22 cellular contexts compared by ENCODE assay signal in the genomic region with DNA sequence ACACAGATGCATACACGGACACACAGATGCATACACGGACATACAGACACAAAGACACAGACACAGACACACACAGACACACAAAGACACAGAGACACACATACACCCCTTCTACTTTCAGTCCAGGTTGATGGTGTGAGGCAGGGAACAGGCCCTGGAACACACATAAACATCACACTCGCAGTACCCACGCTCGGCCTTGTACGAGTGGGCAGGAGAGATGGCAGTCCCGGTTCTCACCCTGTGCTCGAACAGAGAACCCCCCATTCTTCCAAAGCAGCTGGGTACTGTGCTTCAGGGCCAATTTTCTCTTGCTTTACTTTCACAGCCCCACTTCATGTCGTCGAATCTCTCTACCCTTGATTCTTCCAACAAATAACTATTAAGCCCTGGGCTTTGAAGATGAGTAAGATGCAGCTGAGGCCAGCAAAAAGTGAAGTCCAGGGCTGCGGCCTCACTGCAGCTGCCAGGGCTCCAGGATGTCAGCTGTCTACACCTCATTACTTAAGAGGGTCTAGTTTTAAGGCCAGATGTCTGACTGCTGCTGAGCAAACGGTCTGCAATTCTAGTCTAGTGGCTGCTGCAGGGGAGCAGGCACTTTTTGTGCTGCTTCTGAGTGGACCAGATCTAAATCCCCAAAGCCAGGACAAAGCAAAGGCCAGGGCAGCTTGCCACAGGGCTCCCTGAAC.
DNase-seq lines count a peak whose midpoint lies in the region; ATAC-seq and TF ChIP-seq lines count a peak whose summit lies in the region.
"Had no signal": no experiment of that assay in that cellular context is flagged by ENCODE, and none has a peak within 500 bp of the region (broad histone marks: within the 10 kb centered on the region; RNA-seq: fewer than 3 reads in every experiment).

No MANE protein-coding gene starts in this region.

- CTCF ChIA-PET in activated CD8-positive, alpha-beta memory T cell treated with anti-CD3 and anti-CD28 coated beads, Interleukin-2, amount 10 ng/mL, durations not matched to agents 7 days and 5 days (lab: Charles Lee) = no interaction called here

- H3K4me3 ChIP-seq in fibroblast of villous mesenchyme (ENCODE audit: low read depth, low read length) (no peak overlapping the region), psoas muscle (no peak overlapping the region)
- H3K4me3 ChIP-seq: BLaER1, coronary artery, neural progenitor cell had no signal

- H3K4me1 Mint-ChIP-seq in activated CD8-positive, alpha-beta memory T cell treated with anti-CD3 and anti-CD28 coated beads, Interleukin-2, amount 10 ng/mL, durations not matched to agents 7 days and 5 days = no peaks in the 10 kb centered on the region
- H3K4me1 Mint-ChIP-seq: activated naive CD8-positive, alpha-beta T cell treated with anti-CD3 and anti-CD28 coated beads, Interleukin-2, amount 10 ng/mL, durations not matched to agents 7 days and 5 days; T-cell had no signal

- H3K4me1 ChIP-seq in psoas muscle = peaks cover 27% of the 10 kb centered on the region
- H3K4me1 ChIP-seq: BLaER1, Caco-2 had no signal

- TF ChIP-seq CTCF in fibroblast of villous mesenchyme (IDR thresholded peaks at IDR 0.05; ENCODE audit: insufficient read depth, low read depth, low read length) (no peak), psoas muscle (IDR thresholded peaks at IDR 0.05) (no peak)

- no peak overlapping the region for H3K4me3 Mint-ChIP-seq in activated CD8-positive, alpha-beta memory T cell treated with anti-CD3 and anti-CD28 coated beads, Interleukin-2, amount 10 ng/mL, durations not matched to agents 7 days and 5 days
- H3K4me3 Mint-ChIP-seq: activated naive CD8-positive, alpha-beta T cell treated with anti-CD3 and anti-CD28 coated beads, Interleukin-2, amount 10 ng/mL, durations not matched to agents 7 days and 5 days; neural progenitor cell; T-cell had no signal

- H3K27me3 Mint-ChIP-seq in activated CD8-positive, alpha-beta memory T cell treated with anti-CD3 and anti-CD28 coated beads, Interleukin-2, amount 10 ng/mL, durations not matched to agents 7 days and 5 days = peaks cover 12% of the 10 kb centered on the region

- no peaks in the 10 kb centered on the region for H3K27me3 ChIP-seq in psoas muscle (ENCODE audit: insufficient read depth in 3 of 3, low read length in 2 of 3)
- H3K27me3 ChIP-seq: neural progenitor cell had no signal

- H3K9me3 ChIP-seq in psoas muscle = no peaks in the 10 kb centered on the region
- H3K9me3 ChIP-seq: BLaER1, Caco-2 had no signal

- DNase-seq in NCI-H510A treated with DMSO at 0.1 percent for 48 hours (lab: John Stamatoyannopoulos, UW) (peak; percentile 6), NCI-H510A (lab: John Stamatoyannopoulos, UW) (no peak), NCI-H524 treated with DMSO at 0.1 percent for 48 hours (lab: John Stamatoyannopoulos, UW) (peak; percentile 6), fibroblast of villous mesenchyme (ENCODE audit: low read depth) (peak; percentile 37), psoas muscle (no peak)
- DNase-seq in activated CD8-positive, alpha-beta memory T cell treated with anti-CD3 and anti-CD28 coated beads, Interleukin-2, amount 50 U/mL, for 48 hours = no peak
- DNase-seq in activated CD8-positive, alpha-beta memory T cell treated with anti-CD3 and anti-CD28 coated beads, Interleukin-2, amount 10 ng/mL, durations not matched to agents 7 days and 5 days = no peak
- DNase-seq: activated CD4-positive, alpha-beta T cell treated with anti-CD3 and anti-CD28 coated beads for 4 hours; activated naive CD8-positive, alpha-beta T cell treated with anti-CD3 and anti-CD28 coated beads, Interleukin-2, amount 10 ng/mL, durations not matched to agents 7 days and 5 days; Caco-2; kidney glomerular epithelial cell; NCI-H1092 treated with DMSO at 0.1 percent for 48 hours; NCI-H2081 treated with DMSO at 0.1 percent for 48 hours; SIG-M5; stimulated activated CD4-positive, alpha-beta T cell treated with anti-CD3 and anti-CD28 coated beads, Interleukin-12 subunit alpha, Interleukin-12 subunit beta, amount 100 ng/mL, for 4 hours; substantia nigra; T-cell had no signal

- H3K27ac ChIP-seq in psoas muscle = peak overlapping the region; percentile 46
- H3K27ac ChIP-seq: BLaER1, coronary artery, neural progenitor cell had no signal

- intact Hi-C loops in psoas muscle (cut with DNase I) = no loop called here

- H3K36me3 Mint-ChIP-seq in activated CD8-positive, alpha-beta memory T cell treated with anti-CD3 and anti-CD28 coated beads, Interleukin-2, amount 10 ng/mL, durations not matched to agents 7 days and 5 days = no peaks in the 10 kb centered on the region
- H3K36me3 Mint-ChIP-seq: activated naive CD8-positive, alpha-beta T cell treated with anti-CD3 and anti-CD28 coated beads, Interleukin-2, amount 10 ng/mL, durations not matched to agents 7 days and 5 days; T-cell had no signal

- WGBS in psoas muscle, 3 donors = 50 to 60% (median 50%) methylated on average over 12 of the region's 12 CpGs

- no peak overlapping the region for H3K27ac Mint-ChIP-seq in activated CD8-positive, alpha-beta memory T cell treated with anti-CD3 and anti-CD28 coated beads, Interleukin-2, amount 10 ng/mL, durations not matched to agents 7 days and 5 days
- H3K27ac Mint-ChIP-seq: activated naive CD8-positive, alpha-beta T cell treated with anti-CD3 and anti-CD28 coated beads, Interleukin-2, amount 10 ng/mL, durations not matched to agents 7 days and 5 days; activated T-helper 2 cell treated with anti-CD3 and anti-CD28 coated beads, Interferon-gamma antibody, Interleukin-2, Interleukin-4, amounts not matched to agents 10 μg/mL and 5 μg/mL and 100 μg/mL, durations not matched to agents 14 hours and 24 hours and 36 hours; neural progenitor cell; T-cell had no signal

- ATAC-seq in psoas muscle = peak; percentile 82 to 93 (median 90)
- ATAC-seq in HG02759 (IDR thresholded peaks at IDR 0.05; ENCODE audit: unreplicated experiment) = no peak
- no peak for ATAC-seq in activated CD8-positive, alpha-beta memory T cell treated with anti-CD3 and anti-CD28 coated beads, Interleukin-2, amount 10 ng/mL, durations not matched to agents 7 days and 5 days
- ATAC-seq: T-cell had no signal

- H3K36me3 ChIP-seq in psoas muscle (ENCODE audit: insufficient read depth in 1 of 2, low read depth in 1 of 2) = no peaks in the 10 kb centered on the region
- H3K36me3 ChIP-seq: BLaER1, neural progenitor cell had no signal

- H3K9me3 Mint-ChIP-seq in activated CD8-positive, alpha-beta memory T cell treated with anti-CD3 and anti-CD28 coated beads, Interleukin-2, amount 10 ng/mL, durations not matched to agents 7 days and 5 days (ENCODE audit: low read depth) = no peaks in the 10 kb centered on the region
- H3K9me3 Mint-ChIP-seq: activated naive CD8-positive, alpha-beta T cell treated with anti-CD3 and anti-CD28 coated beads, Interleukin-2, amount 10 ng/mL, durations not matched to agents 7 days and 5 days; activated T-helper 2 cell treated with anti-CD3 and anti-CD28 coated beads, Interferon-gamma antibody, Interleukin-2, Interleukin-4, amounts not matched to agents 10 μg/mL and 5 μg/mL and 100 μg/mL, durations not matched to agents 14 hours and 24 hours and 36 hours; neural progenitor cell; T-cell had no signal

Comparison
In these comparisons a context has a peak if more than half of its experiments do, and no peak if none do; other contexts are left out.
1. DNase-seq: peak in NCI-H510A treated with DMSO at 0.1 percent for 48 hours (single experiment), NCI-H524 treated with DMSO at 0.1 percent for 48 hours (single experiment) and fibroblast of villous mesenchyme (single experiment); none in NCI-H510A (single experiment), psoas muscle (0 of 2), activated CD8-positive, alpha-beta memory T cell treated with anti-CD3 and anti-CD28 coated beads, Interleukin-2, amount 50 U/mL, for 48 hours (single experiment) and activated CD8-positive, alpha-beta memory T cell treated with anti-CD3 and anti-CD28 coated beads, Interleukin-2, amount 10 ng/mL, durations not matched to agents 7 days and 5 days (single experiment).
2. ATAC-seq: peak in psoas muscle (4 of 4); none in HG02759 (single experiment) and activated CD8-positive, alpha-beta memory T cell treated with anti-CD3 and anti-CD28 coated beads, Interleukin-2, amount 10 ng/mL, durations not matched to agents 7 days and 5 days (single experiment).